8 cellular contexts compared by ENCODE assay signal in genomic region chr20:25624500-25624939, GRCh38. TPM values are rescaled to one million over a fixed set of nuclear protein-coding genes. Genes with fewer than 3 reads are reported as not detected.
A peak's percentile ranks its signal among the peaks of the same experiment; 100 is the strongest.
DNase-seq lines count a peak whose midpoint lies in the region; ATAC-seq, FAIRE-seq and TF ChIP-seq lines count a peak whose summit lies in the region.

No MANE protein-coding gene starts in this region.

- FAIRE-seq in small intestine (lab: Jason Lieb, UNC) = no peak

- TF ChIP-seq POLR2A in gastroesophageal sphincter (IDR thresholded peaks at IDR 0.05) = no peak

- H3K9me3 ChIP-seq in gastroesophageal sphincter (no peaks in the 10 kb centered on the region), small intestine (ENCODE audit: control insufficient read depth, low read depth) (no peaks in the 10 kb centered on the region)

- peak overlapping the region; percentile 92 for H3K4me3 ChIP-seq in WI38 (ENCODE audit: low read depth, low read length)
- H3K4me3 ChIP-seq in gastroesophageal sphincter = peak overlapping the region; percentile 69 to 97
- peak overlapping the region; percentile 68 to 86 for H3K4me3 ChIP-seq in small intestine (ENCODE audit: low read depth in 1 of 2, low read length in 2 of 2)

- H3K27me3 ChIP-seq in gastroesophageal sphincter = no peaks in the 10 kb centered on the region
- H3K27me3 ChIP-seq in small intestine (ENCODE audit: control insufficient read depth in 2 of 2, insufficient read depth in 2 of 2, low read length in 2 of 2) = no peaks in the 10 kb centered on the region

- no peaks in the 10 kb centered on the region for H3K36me3 ChIP-seq in gastroesophageal sphincter
- peaks cover 0 to 2% of the 10 kb centered on the region in 2 donors for H3K36me3 ChIP-seq in small intestine (ENCODE audit: control insufficient read depth in 2 of 2, insufficient read depth in 2 of 2, low read length in 2 of 2)

- DNase-seq in NOMO-1 (lab: John Stamatoyannopoulos, UW; ENCODE audit: unreplicated experiment in 2 of 2) (peak; percentile 11 to 38), NOMO-1 treated with dmso at 0.1 percent for 144 hours (lab: John Stamatoyannopoulos, UW; ENCODE audit: unreplicated experiment) (no peak), small intestine (no peak), germinal center (ENCODE audit: low spot score) (no peak)

- TF ChIP-seq EP300 in gastroesophageal sphincter (IDR thresholded peaks at IDR 0.05) = no peak

- 49 to 56% methylated on average over 6 to 11 of the region's 17 CpGs for WGBS in gastroesophageal sphincter (ENCODE audit: low coverage in 1 of 2), 2 donors
- WGBS in small intestine, 3 donors = 39 to 42% (median 40%) methylated on average over 17 of the region's 17 CpGs

- H3K27ac ChIP-seq in gastroesophageal sphincter = peak overlapping the region; percentile 87 to 95 (median 92)
- peak overlapping the region; percentile 97 for H3K27ac ChIP-seq in small intestine (ENCODE audit: low read depth in 1 of 2, low read length in 1 of 2)

- ATAC-seq in gastroesophageal sphincter (no peak), HG03565 (IDR thresholded peaks at IDR 0.05; ENCODE audit: unreplicated experiment) (no peak), GM18858 (IDR thresholded peaks at IDR 0.05; ENCODE audit: unreplicated experiment) (no peak)

- TF ChIP-seq CTCF in WI38 (IDR thresholded peaks at IDR 0.05; ENCODE audit: low read depth, low read length) (no peak), gastroesophageal sphincter (IDR thresholded peaks at IDR 0.05) (no peak)

- H3K4me1 ChIP-seq in gastroesophageal sphincter (peaks cover 0 to 29% (median 0%) of the 10 kb centered on the region in 3 donors), small intestine (ENCODE audit: control insufficient read depth in 2 of 2, insufficient read depth in 1 of 2, low read depth in 1 of 2, low read length in 1 of 2) (peaks cover 3 to 5% of the 10 kb centered on the region in 2 donors)

RNA-seq across cellular contexts. Expression of gene NANP, which starts 0.7 kb away (rescaled TPM):
- total RNA-seq in gastroesophageal sphincter = 1 to 10 TPM; 5.0 to 7.7 (median 5.6) TPM
- polyA plus RNA-seq in small intestine = 1 to 10 TPM; 1.6 to 3.2 (median 2.2) TPM

RNA-seq across cellular contexts. Expression of gene NINL, which starts 39.2 kb away (rescaled TPM):
- 1 to 10 TPM; 4.2 to 7.5 (median 5.8) TPM for total RNA-seq in gastroesophageal sphincter
- polyA plus RNA-seq in small intestine = 1 to 10 TPM; 1.1 to 6.0 (median 5.0) TPM

Comparison
In these comparisons a context has a peak if more than half of its experiments do, and no peak if none do; other contexts are left out.
1. DNase-seq: peak in NOMO-1 (2 of 2); none in NOMO-1 treated with dmso at 0.1 percent for 144 hours (single experiment), small intestine (single experiment) and germinal center (single experiment).
2. Peak in every context shown above with its lines, with median percentiles within 50 percentile points of each other: H3K4me3 ChIP-seq.